ENCODE assay signal across 23 cellular contexts in the genomic region with DNA sequence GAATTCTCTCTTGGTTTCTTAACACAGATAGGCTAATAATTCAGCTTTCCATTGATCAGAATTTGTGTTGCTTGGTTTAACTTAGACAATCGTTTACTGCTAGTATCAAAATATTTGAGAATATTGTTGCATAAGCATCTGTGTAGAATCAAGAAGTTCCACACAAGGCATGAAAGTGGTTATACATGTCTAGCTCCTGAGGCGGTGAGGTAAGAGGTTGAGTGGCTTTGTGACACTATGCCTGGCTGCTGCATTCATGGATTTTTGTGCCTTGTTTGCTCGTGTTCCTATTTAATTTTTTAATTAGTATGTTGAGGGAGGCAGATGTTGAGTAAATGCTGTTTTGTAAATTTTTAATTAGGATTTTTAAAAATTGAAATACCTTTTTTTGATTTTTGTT. TPM values are rescaled to one million over a fixed set of nuclear protein-coding genes. Genes with fewer than 3 reads are reported as not detected.
"Had no signal": no experiment of that assay in that cellular context is flagged by ENCODE, and none has a peak within 500 bp of the region (broad histone marks: within the 10 kb centered on the region; RNA-seq: fewer than 3 reads in every experiment).

No MANE protein-coding gene starts in this region.

- H3K27me3 ChIP-seq: ascending aorta, cardiac muscle cell, testis, transverse colon had no signal

- H3K36me3 ChIP-seq: ascending aorta, cardiac muscle cell, transverse colon had no signal

- H3K27ac ChIP-seq: ascending aorta, cardiac muscle cell, testis, transverse colon had no signal

- DNase-seq: activated CD4-positive, alpha-beta T cell treated with anti-CD3 and anti-CD28 coated beads for 48 hours; activated CD4-positive, alpha-beta T cell treated with anti-CD3 and anti-CD28 coated beads, Interleukin-2, amount 50 U/mL, for 48 hours; activated CD4-positive, CD25-positive, alpha-beta regulatory T cell; activated CD8-positive, alpha-beta memory T cell treated with anti-CD3 and anti-CD28 coated beads, Interleukin-2, amount 50 U/mL, for 4 hours; activated gamma-delta T cell; activated naive CD4-positive, alpha-beta T cell treated with anti-CD3 and anti-CD28 coated beads, Interleukin-2, amount 10 ng/mL, durations not matched to agents 7 days and 5 days; activated naive CD8-positive, alpha-beta T cell treated with anti-CD3 and anti-CD28 coated beads, Interleukin-2, amount 10 ng/mL, durations not matched to agents 7 days and 5 days; activated T-cell treated with anti-CD3 and anti-CD28 coated beads, Interleukin-2, amount 50 U/mL, for 24 hours; cortex of kidney; head of caudate nucleus; hippocampal formation; immature natural killer cell; kidney; left colon; posterior cingulate gyrus; right cardiac atrium; stimulated activated naive CD4-positive, alpha-beta T cell treated with Interleukin-2 at 50 U/mL for 16 hours; testis; transverse colon had no signal

- H3K9me3 ChIP-seq: ascending aorta, testis, transverse colon had no signal

- H3K4me3 ChIP-seq: ascending aorta, cardiac muscle cell, testis, transverse colon had no signal

- H3K4me1 ChIP-seq: ascending aorta, testis, transverse colon had no signal

RNA-seq across cellular contexts. Expression of gene PKIB, which starts 10.2 kb away (rescaled TPM):
- total RNA-seq: activated CD8-positive, alpha-beta memory T cell treated with anti-CD3 and anti-CD28 coated beads for 36 hours; ascending aorta; endothelial cell of umbilical vein had no signal
